Comparison of ENCODE assay signal across 14 cellular contexts in the genomic region with DNA sequence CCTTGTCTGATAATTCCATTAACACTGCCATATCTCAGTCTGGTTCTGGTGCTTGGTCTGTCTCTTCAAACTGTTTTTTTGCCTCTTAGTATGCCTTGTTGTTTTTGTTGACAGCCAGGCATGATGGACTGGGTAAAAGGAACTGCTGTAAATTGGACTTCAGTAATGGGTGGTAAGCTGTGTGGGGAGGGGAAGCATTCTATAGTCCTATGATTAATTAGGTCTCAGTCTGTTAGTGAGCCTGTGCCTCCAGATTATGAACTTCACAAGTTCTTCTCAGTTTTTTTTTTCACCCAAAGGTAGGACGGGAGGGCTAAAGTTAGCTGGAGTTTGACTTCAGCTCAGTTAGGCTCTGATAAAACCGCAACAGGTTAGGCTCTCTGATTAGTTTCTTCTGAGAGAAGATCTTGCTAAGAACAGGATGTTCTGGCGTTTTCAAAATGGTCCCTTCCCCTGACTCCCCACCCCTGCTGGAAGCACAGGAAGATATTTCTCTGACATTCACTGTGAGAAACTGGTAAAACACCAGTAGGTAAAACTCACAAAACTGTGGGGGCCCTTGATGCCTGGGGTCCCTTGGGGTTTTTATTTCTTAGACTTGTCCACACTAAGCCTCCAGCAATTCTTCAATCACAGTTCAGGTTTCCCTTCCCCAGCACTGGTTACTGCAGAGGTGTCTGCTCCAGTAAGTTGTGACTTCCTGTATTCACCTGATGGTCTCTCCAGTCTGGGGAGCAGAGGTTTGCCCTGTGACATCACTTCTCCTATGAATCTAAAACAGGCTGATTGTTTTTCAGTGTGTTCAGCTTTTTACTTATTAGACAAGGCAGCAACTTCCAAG. TPM values are rescaled to one million over a fixed set of nuclear protein-coding genes. Genes with fewer than 3 reads are reported as not detected.
DNase-seq lines count a peak whose midpoint lies in the region; ATAC-seq and TF ChIP-seq lines count a peak whose summit lies in the region.
"Had no signal": no experiment of that assay in that cellular context is flagged by ENCODE, and none has a peak within 500 bp of the region (broad histone marks: within the 10 kb centered on the region; RNA-seq: fewer than 3 reads in every experiment).

No MANE protein-coding gene starts in this region.

- no peaks in the 10 kb centered on the region for H3K9me2 ChIP-seq in OCI-LY7 (ENCODE audit: insufficient read depth, low read length)

- ATAC-seq in CD4-positive, CD25-positive, alpha-beta regulatory T cell (ENCODE audit: low read depth in 2 of 2): peak; percentile 48 to 71
- ATAC-seq in esophagus mucosa (no peak), omental fat pad (ENCODE audit: low FRiP score) (no peak), GM18870 (IDR thresholded peaks at IDR 0.05; ENCODE audit: unreplicated experiment) (no peak)
- ATAC-seq: mucosa of descending colon, sciatic nerve, upper lobe of right lung had no signal

- no TSS peak for BruUV-seq in OCI-LY7 (replicated peaks; lab: Mats Ljungman, UMichigan)

- H3K4me3 ChIP-seq in CD4-positive, CD25-positive, alpha-beta regulatory T cell (ENCODE audit: low read depth, low read length): peak overlapping the region; percentile 22
- no peak overlapping the region for H3K4me3 ChIP-seq in OCI-LY7 (ENCODE audit: low read depth, low read length, poor library complexity, severe bottlenecking)
- H3K4me3 ChIP-seq: BLaER1, mucosa of descending colon, upper lobe of right lung had no signal

- H2AFZ ChIP-seq in OCI-LY7 (ENCODE audit: low read length): peak overlapping the region; percentile 81

- intact Hi-C loops in OCI-LY7 (cut with micrococcal nuclease; ENCODE audit: unreplicated experiment): no loop called here

- no peaks in the 10 kb centered on the region for H3K79me2 ChIP-seq in OCI-LY7 (ENCODE audit: insufficient read depth, low read depth, low read length)

- CTCF ChIA-PET in OCI-LY7 (lab: Charles Lee; ENCODE audit: unreplicated experiment): no interaction called here

- peaks cover 4% of the 10 kb centered on the region for H3K27me3 Mint-ChIP-seq in CD4-positive, CD25-positive, alpha-beta regulatory T cell

- peak overlapping the region; percentile 45 to 96 (median 80) for H3K27ac Mint-ChIP-seq in CD4-positive, CD25-positive, alpha-beta regulatory T cell

- no peaks in the 10 kb centered on the region for H3K36me3 Mint-ChIP-seq in CD4-positive, CD25-positive, alpha-beta regulatory T cell

- H3K4me1 ChIP-seq in CD4-positive, CD25-positive, alpha-beta regulatory T cell (ENCODE audit: control insufficient read depth, insufficient read depth, low read length, poor library complexity, severe bottlenecking): peaks cover 10% of the 10 kb centered on the region
- H3K4me1 ChIP-seq in OCI-LY7 (ENCODE audit: insufficient read depth, low read length, poor library complexity, severe bottlenecking): no peaks in the 10 kb centered on the region
- H3K4me1 ChIP-seq: BLaER1, upper lobe of right lung had no signal

- TF ChIP-seq CTCF in GM13977 (IDR thresholded peaks at IDR 0.05; ENCODE audit: extremely low read depth, insufficient read depth, missing control alignments): no peak
- no peak for TF ChIP-seq CTCF in OCI-LY7 (conservative IDR thresholded peaks at IDR 0.05; ENCODE audit: low read length)
- no peak for TF ChIP-seq CTCF in omental fat pad (IDR thresholded peaks at IDR 0.05)

- H3K4me3 Mint-ChIP-seq in CD4-positive, CD25-positive, alpha-beta regulatory T cell: peak overlapping the region in 2 of 4 donors; percentile 4 to 54

- H4K20me1 ChIP-seq in OCI-LY7 (ENCODE audit: insufficient read depth, low read length): no peaks in the 10 kb centered on the region
- H4K20me1 ChIP-seq: BLaER1 had no signal

- peak overlapping the region; percentile 30 for H3K27ac ChIP-seq in CD4-positive, CD25-positive, alpha-beta regulatory T cell (ENCODE audit: insufficient read depth, low read length, poor library complexity, severe bottlenecking)
- no peak overlapping the region for H3K27ac ChIP-seq in OCI-LY7 (ENCODE audit: low read depth, low read length, poor library complexity, severe bottlenecking)
- H3K27ac ChIP-seq: BLaER1, HL-60, upper lobe of right lung had no signal

- in situ Hi-C loops in GM13977 (cut with MboI; ENCODE audit: low pct_unique_long_range_greater_than_20kb, low sequenced_read_pairs, unreplicated experiment): no loop called here

- H3K9me3 Mint-ChIP-seq in CD4-positive, CD25-positive, alpha-beta regulatory T cell: peaks cover 0 to 2% (median 0%) of the 10 kb centered on the region in 7 donors

- H3K9me3 ChIP-seq in CD4-positive, CD25-positive, alpha-beta regulatory T cell (ENCODE audit: control insufficient read depth in 2 of 2, low read length in 2 of 2): no peaks in the 10 kb centered on the region
- 0 out of 2 replicates have a peak, but pooled peaks cover 4% of the 10 kb centered on the region for H3K9me3 ChIP-seq in OCI-LY7 (ENCODE audit: low read length)
- H3K9me3 ChIP-seq: mucosa of descending colon, upper lobe of right lung had no signal

- peak overlapping the region; percentile 29 for H3K4me2 ChIP-seq in OCI-LY7 (ENCODE audit: low read length)
- H3K4me2 ChIP-seq: BLaER1 had no signal

- peak in 2 of 3 donors; percentile 14 to 34 for DNase-seq in CD4-positive, CD25-positive, alpha-beta regulatory T cell
- DNase-seq in GM13977 (ENCODE audit: low spot score) (peak; percentile 26), OCI-LY7 (ENCODE audit: low spot score) (peak; percentile 33), germinal center (ENCODE audit: low spot score) (peak; percentile 52), NCI-H1105 treated with DMSO at 0.1 percent for 48 hours (lab: John Stamatoyannopoulos, UW) (no peak), omental fat pad (ENCODE audit: low spot score) (no peak)
- DNase-seq: mucosa of descending colon, NCI-H1105, upper lobe of right lung had no signal

- peaks cover 15 to 21% (median 18%) of the 10 kb centered on the region in 4 donors for H3K4me1 Mint-ChIP-seq in CD4-positive, CD25-positive, alpha-beta regulatory T cell

- H3K36me3 ChIP-seq in CD4-positive, CD25-positive, alpha-beta regulatory T cell (ENCODE audit: control insufficient read depth, insufficient read depth, low read length): no peaks in the 10 kb centered on the region
- no peaks in the 10 kb centered on the region for H3K36me3 ChIP-seq in OCI-LY7 (ENCODE audit: insufficient read depth, low read length)
- H3K36me3 ChIP-seq: BLaER1, upper lobe of right lung had no signal

- POLR2A ChIA-PET in OCI-LY7 (lab: Charles Lee): interaction anchor here (0.6 to 0.7 kb wide), 2 partner anchors 11 to 93 kb away, joined by 3 read pairs; no protein-coding TSS in a partner anchor

- H3K27me3 ChIP-seq in CD4-positive, CD25-positive, alpha-beta regulatory T cell (ENCODE audit: control insufficient read depth, insufficient read depth, low read length): no peaks in the 10 kb centered on the region
- H3K27me3 ChIP-seq: BLaER1, upper lobe of right lung had no signal

RNA-seq across cellular contexts. Expression of a gene that starts 43.3 kb away (rescaled TPM):
- 19.3 TPM for total RNA-seq in CD4-positive, CD25-positive, alpha-beta regulatory T cell
- 1 to 10 TPM; 3.5 to 6.4 (median 4.6) TPM for polyA plus RNA-seq in CD4-positive, CD25-positive, alpha-beta regulatory T cell
- 20.5 and 20.6 TPM in 2 replicates for total RNA-seq in OCI-LY7 (2014; rRNA removed; shearing (Covaris generic))
- 18.5 and 20.6 TPM in 2 replicates for total RNA-seq in OCI-LY7 (2022)
- 7.1 TPM for total RNA-seq in esophagus mucosa
- total RNA-seq in omental fat pad: 100 to 1,000 TPM in 2 of 4 donors, 10 to 100 TPM in 2; 43.5 to 318 (median 153) TPM

Comparison
In these comparisons a context has a peak if more than half of its experiments do, and no peak if none do; other contexts are left out.
1. ATAC-seq: peak in CD4-positive, CD25-positive, alpha-beta regulatory T cell (2 of 2); none in esophagus mucosa (single experiment), omental fat pad (single experiment) and GM18870 (single experiment).
2. DNase-seq: peak in CD4-positive, CD25-positive, alpha-beta regulatory T cell (2 of 3), GM13977 (single experiment), OCI-LY7 (single experiment) and germinal center (single experiment); none in NCI-H1105 treated with DMSO at 0.1 percent for 48 hours (single experiment) and omental fat pad (single experiment).